In the genomic region with DNA sequence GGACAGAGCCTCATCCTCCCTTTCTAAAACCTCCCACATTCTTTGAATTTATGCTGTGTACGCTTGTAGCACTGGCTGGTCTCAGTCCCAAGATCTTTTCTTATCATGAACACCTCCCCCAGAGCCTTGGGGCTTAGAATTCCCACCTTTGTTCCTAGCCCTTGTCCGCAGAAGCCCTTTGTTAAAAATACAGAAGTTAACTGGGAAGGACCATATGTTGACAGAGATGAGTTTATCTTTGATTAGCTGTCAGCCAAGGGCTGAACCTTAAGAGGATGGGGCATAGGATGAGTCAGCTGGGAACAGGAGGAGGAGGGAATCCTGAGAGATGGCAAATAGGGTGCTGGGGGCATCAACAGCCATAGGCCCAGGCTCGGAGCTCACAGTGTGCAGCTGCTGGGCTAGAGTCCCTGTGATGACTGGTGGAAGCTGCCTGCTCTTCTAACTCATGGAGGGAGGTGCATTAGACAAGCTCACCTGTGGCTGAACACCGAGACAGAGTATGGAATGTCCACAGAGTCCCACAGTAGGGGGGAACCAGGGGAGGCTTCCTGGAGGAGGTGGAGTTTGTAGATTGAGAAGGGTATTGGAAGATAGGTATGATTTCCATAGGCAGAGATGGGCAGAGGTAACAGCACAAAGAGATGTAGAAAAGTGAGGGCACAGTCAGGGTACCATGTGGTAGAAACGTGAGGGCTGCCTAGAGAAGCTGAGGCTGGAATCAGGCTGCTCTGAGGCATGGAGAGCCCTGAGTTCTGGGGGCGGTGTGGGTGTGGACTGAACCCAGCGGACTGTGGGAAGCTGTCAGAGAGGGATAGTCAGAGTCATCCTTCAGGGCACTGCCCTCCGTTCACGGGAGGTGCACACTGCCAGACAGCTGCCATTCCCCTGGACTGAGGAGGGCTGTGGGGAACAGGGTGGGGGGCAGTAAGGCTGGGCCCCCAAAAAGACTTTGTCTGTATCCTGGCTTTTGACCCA, we compare ENCODE assay signal across 13 cellular contexts. TPM values are rescaled to one million over a fixed set of nuclear protein-coding genes. Genes with fewer than 3 reads are reported as not detected.
DNase-seq lines count a peak whose midpoint lies in the region; ATAC-seq and TF ChIP-seq lines count a peak whose summit lies in the region.
"Had no signal": no experiment of that assay in that cellular context is flagged by ENCODE, and none has a peak within 500 bp of the region (broad histone marks: within the 10 kb centered on the region; RNA-seq: fewer than 3 reads in every experiment).

No MANE protein-coding gene starts in this region.

- H3K4me3 ChIP-seq in right atrium auricular region (no peak overlapping the region), uterus (no peak overlapping the region)
- H3K4me3 ChIP-seq: heart right ventricle, mucosa of descending colon had no signal

- H3K27ac Mint-ChIP-seq in activated T-helper 17 cell treated with anti-CD3 and anti-CD28 coated beads, Interleukin-2, amount 50 U/mL, for 72 hours: peak overlapping the region; percentile 32

- intact Hi-C loops in cardiac septum (cut with DNase I): no loop called here
- intact Hi-C loops in uterus (cut with DNase I; ENCODE audit: low total_unique reads): no loop called here

- no peak for ATAC-seq in activated T-helper 17 cell treated with anti-CD3 and anti-CD28 coated beads, Interleukin-2, amount 50 U/mL, for 72 hours (replicated peaks)
- ATAC-seq in GM18505 (IDR thresholded peaks at IDR 0.05; ENCODE audit: unreplicated experiment): no peak

- H3K36me3 ChIP-seq in right atrium auricular region (no peaks in the 10 kb centered on the region), uterus (no peaks in the 10 kb centered on the region)

- DNase-seq in right atrium auricular region (ENCODE audit: low spot score) (no peak), cardiac septum (ENCODE audit: low spot score) (no peak), kidney tubule cell (ENCODE audit: low spot score) (peak; percentile 46), uterus (no peak)
- DNase-seq in stimulated activated CD4-positive, alpha-beta T cell treated with anti-CD3 and anti-CD28 coated beads, Interleukin-2, amount 100 ng/mL, for 48 hours: no peak
- no peak for DNase-seq in stimulated activated naive CD4-positive, alpha-beta T cell (lab: John Stamatoyannopoulos, UW)
- DNase-seq: activated CD8-positive, alpha-beta memory T cell treated with anti-CD3 and anti-CD28 coated beads, Interleukin-2, amount 50 U/mL, for 4 hours; heart right ventricle; NCI-H2081 treated with DMSO at 0.1 percent for 48 hours; SW 1271 had no signal

- H3K9me3 ChIP-seq in right atrium auricular region (no peaks in the 10 kb centered on the region), uterus (no peaks in the 10 kb centered on the region)
- H3K9me3 ChIP-seq: heart right ventricle, mucosa of descending colon had no signal

- no peaks in the 10 kb centered on the region for H3K27me3 Mint-ChIP-seq in activated T-helper 17 cell treated with anti-CD3 and anti-CD28 coated beads, Interleukin-2, amount 50 U/mL, for 72 hours

- H3K27ac ChIP-seq in right atrium auricular region: peak overlapping the region; percentile 84 to 89
- peak overlapping the region; percentile 89 to 91 for H3K27ac ChIP-seq in uterus

- peaks cover 0 to 80% of the 10 kb centered on the region in 2 donors for H3K4me1 ChIP-seq in right atrium auricular region
- peaks cover 10 to 21% of the 10 kb centered on the region in 2 donors for H3K4me1 ChIP-seq in uterus

- TF ChIP-seq POLR2A in uterus (IDR thresholded peaks at IDR 0.05): no peak
- no peak for TF ChIP-seq POLR2A in GM18505 (IDR thresholded peaks at IDR 0.05; ENCODE audit: borderline replicate concordance, extremely low read depth, insufficient read depth, insufficient read length)

- H3K27me3 ChIP-seq in right atrium auricular region: no peaks in the 10 kb centered on the region
- no peaks in the 10 kb centered on the region for H3K27me3 ChIP-seq in uterus
- H3K27me3 ChIP-seq: heart right ventricle had no signal

- H3K36me3 Mint-ChIP-seq in activated T-helper 17 cell treated with anti-CD3 and anti-CD28 coated beads, Interleukin-2, amount 50 U/mL, for 72 hours (ENCODE audit: low read depth): peaks cover 10% of the 10 kb centered on the region

- no peak overlapping the region for H3K4me3 Mint-ChIP-seq in activated T-helper 17 cell treated with anti-CD3 and anti-CD28 coated beads, Interleukin-2, amount 50 U/mL, for 72 hours

- H3K9me3 Mint-ChIP-seq in activated T-helper 17 cell treated with anti-CD3 and anti-CD28 coated beads, Interleukin-2, amount 50 U/mL, for 72 hours: no peaks in the 10 kb centered on the region

- no peak for TF ChIP-seq CTCF in right atrium auricular region (IDR thresholded peaks at IDR 0.05)
- no peak for TF ChIP-seq CTCF in uterus (IDR thresholded peaks at IDR 0.05)

- H3K4me1 Mint-ChIP-seq in activated T-helper 17 cell treated with anti-CD3 and anti-CD28 coated beads, Interleukin-2, amount 50 U/mL, for 72 hours: peaks cover 29% of the 10 kb centered on the region

RNA-seq across cellular contexts. Expression of a gene that starts 9.9 kb away (rescaled TPM):
- total RNA-seq in right atrium auricular region: 10 to 100 TPM; 77.6 to 84.5 TPM
- 98.7 TPM for total RNA-seq in cardiac septum
- 100 to 1,000 TPM; 127 to 253 TPM for total RNA-seq in activated T-helper 17 cell treated with anti-CD3 and anti-CD28 coated beads, Interleukin-2, amount 50 U/mL, for 72 hours
- total RNA-seq in uterus: 100 to 1,000 TPM in 1 of 4 donors, 10 to 100 TPM in 3; 29.6 to 139 (median 53.1) TPM
